In genomic region chr2:133097666-133098065, GRCh38 we compare ENCODE assay signal across 1 cellular context.
TF ChIP-seq lines count a peak whose summit lies in the region.

No MANE protein-coding gene starts in this region.

TF ChIP-seq in WTC11, 78 proteins besides CTCF, POLR2A, EP300 and RAD21 (continued from another document):
- TF ChIP-seq ESRRA (CRISPR knock-in tag; IDR thresholded peaks at IDR 0.05; ENCODE audit: borderline replicate concordance) (no peak), AR (CRISPR knock-in tag; IDR thresholded peaks at IDR 0.05) (no peak), CREM (CRISPR knock-in tag; IDR thresholded peaks at IDR 0.05) (no peak), HMGA2 (CRISPR knock-in tag; IDR thresholded peaks at IDR 0.05) (no peak), E2F1 (CRISPR knock-in tag; IDR thresholded peaks at IDR 0.05) (no peak), RELA (CRISPR knock-in tag; IDR thresholded peaks at IDR 0.05; ENCODE audit: borderline replicate concordance) (no peak), ERG (CRISPR knock-in tag; IDR thresholded peaks at IDR 0.05) (no peak)
TF ChIP-seq in WTC11: peak in this region for 0.
